25 cellular contexts compared by ENCODE assay signal in genomic region chr1:223547316-223548114, GRCh38.
"Had no signal": no experiment of that assay in that cellular context is flagged by ENCODE, and none has a peak within 500 bp of the region (broad histone marks: within the 10 kb centered on the region; RNA-seq: fewer than 3 reads in every experiment).

No MANE protein-coding gene starts in this region.

- H3K4me3 ChIP-seq: left ventricle myocardium inferior, lung, neural progenitor cell, right atrium auricular region, right lobe of liver, skin epidermis, thyroid gland, transverse colon, upper lobe of left lung, vagina had no signal

- H3K9me3 ChIP-seq: neutrophil, right atrium auricular region, right lobe of liver, thyroid gland, transverse colon, vagina had no signal

- H3K27ac ChIP-seq: left ventricle myocardium inferior, neural progenitor cell, neutrophil, parathyroid adenoma, right atrium auricular region, right lobe of liver, skin epidermis, thyroid gland, transverse colon, upper lobe of left lung, vagina had no signal

- H3K4me3 Mint-ChIP-seq: mesothelial cell of epicardium; natural killer cell; nephron progenitor cell; neural progenitor cell; stimulated activated naive CD8-positive, alpha-beta T cell treated with anti-CD3 and anti-CD28 coated beads, Interleukin-15, Interleukin-2, amounts not matched to agents 100 ng/mL and 50 ng/mL, for 24 hours had no signal

- DNase-seq: islet precursor cell; left ventricle myocardium inferior; mesendoderm; naive B cell; natural killer cell; nephron progenitor cell; occipital lobe; right lobe of liver; stimulated activated CD4-positive, alpha-beta T cell treated with anti-CD3 and anti-CD28 coated beads, Interleukin-12 subunit alpha, Interleukin-12 subunit beta, amount 100 ng/mL, for 4 hours; stimulated activated CD4-positive, alpha-beta T cell treated with anti-CD3 and anti-CD28 coated beads, Interleukin-15, amount 100 ng/mL, for 24 hours; stimulated activated CD4-positive, alpha-beta T cell treated with anti-CD3 and anti-CD28 coated beads, Interleukin-2, amount 100 ng/mL, for 24 hours; stimulated activated CD4-positive, alpha-beta T cell treated with anti-CD3 and anti-CD28 coated beads, Interleukin-4, amount 100 ng/mL, for 1 hour; stimulated activated naive CD4-positive, alpha-beta T cell; thyroid gland; transverse colon; upper lobe of left lung had no signal

- H3K4me1 Mint-ChIP-seq: natural killer cell had no signal

- H3K9me3 Mint-ChIP-seq: neural progenitor cell; stimulated activated naive CD8-positive, alpha-beta T cell treated with anti-CD3 and anti-CD28 coated beads, Interleukin-15, Interleukin-2, amounts not matched to agents 100 ng/mL and 50 ng/mL, for 24 hours had no signal

- H3K27me3 Mint-ChIP-seq: stimulated activated naive CD8-positive, alpha-beta T cell treated with anti-CD3 and anti-CD28 coated beads, Interleukin-15, Interleukin-2, amounts not matched to agents 100 ng/mL and 50 ng/mL, for 24 hours had no signal

- ATAC-seq: natural killer cell, right lobe of liver had no signal

- H3K27me3 ChIP-seq: neural progenitor cell, right atrium auricular region, right lobe of liver, thyroid gland, transverse colon, upper lobe of left lung, vagina had no signal

- H3K4me1 ChIP-seq: left ventricle myocardium inferior, neural progenitor cell, parathyroid adenoma, right atrium auricular region, right lobe of liver, thyroid gland, vagina had no signal

- H3K36me3 ChIP-seq: left ventricle myocardium inferior, neural progenitor cell, neutrophil, right atrium auricular region, right lobe of liver, thyroid gland, transverse colon, upper lobe of left lung, vagina had no signal

- H3K36me3 Mint-ChIP-seq: mesothelial cell of epicardium, natural killer cell, neural progenitor cell had no signal

- H3K27ac Mint-ChIP-seq: mesothelial cell of epicardium; naive B cell; natural killer cell; nephron progenitor cell; neural progenitor cell; stimulated activated naive CD8-positive, alpha-beta T cell treated with anti-CD3 and anti-CD28 coated beads, Interleukin-15, Interleukin-2, amounts not matched to agents 100 ng/mL and 50 ng/mL, for 24 hours had no signal
